Comparison of ENCODE assay signal across 8 cellular contexts in genomic region chr7:16071246-16071857, GRCh38.
DNase-seq lines count a peak whose midpoint lies in the region; ATAC-seq and TF ChIP-seq lines count a peak whose summit lies in the region.
"Had no signal": no experiment of that assay in that cellular context is flagged by ENCODE, and none has a peak within 500 bp of the region (broad histone marks: within the 10 kb centered on the region; RNA-seq: fewer than 3 reads in every experiment).

No MANE protein-coding gene starts in this region.

- no peaks in the 10 kb centered on the region for H3K36me3 ChIP-seq in liver (ENCODE audit: control insufficient read depth in 4 of 4, insufficient read depth in 3 of 4, low read depth in 1 of 4, low read length in 3 of 4)

- WGBS in liver = 18% methylated on average over 6 of the region's 6 CpGs

- peaks cover 3 to 23% (median 16%) of the 10 kb centered on the region in 4 donors for H3K4me1 ChIP-seq in liver (ENCODE audit: control insufficient read depth in 4 of 4, insufficient read depth in 4 of 4, low read length in 3 of 4)

- H3K4me3 ChIP-seq in liver (ENCODE audit: low read depth in 1 of 3, low read length in 3 of 3) = no peak overlapping the region

- no peaks in the 10 kb centered on the region for H3K27me3 ChIP-seq in liver (ENCODE audit: control insufficient read depth in 4 of 4, insufficient read depth in 4 of 4, low read length in 3 of 4)

- no peaks in the 10 kb centered on the region for H3K9me3 ChIP-seq in liver (ENCODE audit: control insufficient read depth in 4 of 4, low read length in 3 of 4)

- H3K9ac ChIP-seq in liver (ENCODE audit: low read depth in 1 of 2, low read length in 2 of 2) = no peak overlapping the region

- DNase-seq in GM04504 (ENCODE audit: low read depth) (peak; percentile 45), HuH-7 (ENCODE audit: low spot score) (peak; percentile 26), NOMO-1 (lab: John Stamatoyannopoulos, UW; ENCODE audit: unreplicated experiment in 2 of 2) (peak; percentile 55 to 60), activated gamma-delta T cell (lab: John Stamatoyannopoulos, UW) (no peak)
- peak; percentile 21 for DNase-seq in central memory CD4-positive, alpha-beta T cell
- DNase-seq: activated naive CD8-positive, alpha-beta T cell treated with anti-CD3 and anti-CD28 coated beads, Interleukin-2, amount 10 ng/mL, durations not matched to agents 7 days and 5 days had no signal

- peak; percentile 94 for TF ChIP-seq CTCF in liver (IDR thresholded peaks at IDR 0.05; ENCODE audit: low read depth, low read length, missing input control)

- TF ChIP-seq RAD21 in liver (IDR thresholded peaks at IDR 0.05) = peak; percentile 92 to 94

- no peak overlapping the region for H3K27ac ChIP-seq in liver (ENCODE audit: low read depth in 1 of 2, low read length in 2 of 2)

- peak; percentile 93 for ATAC-seq in GM21619 (IDR thresholded peaks at IDR 0.05; ENCODE audit: unreplicated experiment)

TF ChIP-seq in liver, 16 proteins besides CTCF, POLR2A, EP300 and RAD21:
- TF ChIP-seq FOXA1 (IDR thresholded peaks at IDR 0.05) (no peak), EGR1 (IDR thresholded peaks at IDR 0.05; ENCODE audit: low read depth in 2 of 2) (no peak), RXRA (IDR thresholded peaks at IDR 0.05) (peak; percentile 27 to 53), ZBTB33 (IDR thresholded peaks at IDR 0.05) (no peak)
- TF ChIP-seq, protein P1, sequence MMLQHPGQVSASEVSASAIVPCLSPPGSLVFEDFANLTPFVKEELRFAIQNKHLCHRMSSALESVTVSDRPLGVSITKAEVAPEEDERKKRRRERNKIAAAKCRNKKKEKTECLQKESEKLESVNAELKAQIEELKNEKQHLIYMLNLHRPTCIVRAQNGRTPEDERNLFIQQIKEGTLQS (IDR thresholded peaks at IDR 0.05) = no peak
